25 cellular contexts compared by ENCODE assay signal in genomic region chrY:7263773-7264172, GRCh38.
"Had no signal": no experiment of that assay in that cellular context is flagged by ENCODE, and none has a peak within 500 bp of the region (broad histone marks: within the 10 kb centered on the region; RNA-seq: fewer than 3 reads in every experiment).

No MANE protein-coding gene starts in this region.

- DNase-seq: activated CD4-positive, alpha-beta T cell treated with anti-CD3 and anti-CD28 coated beads, Interleukin-2, amount 50 U/mL, for 1 hour; activated CD4-positive, CD25-positive, alpha-beta regulatory T cell treated with anti-CD3 and anti-CD28 coated beads, Interleukin-2, amount 50 U/mL, for 72 hours; activated CD8-positive, alpha-beta T cell treated with anti-CD3 and anti-CD28 coated beads for 36 hours; activated effector memory CD4-positive, alpha-beta T cell treated with anti-CD3 and anti-CD28 coated beads, Interleukin-2, amount 50 U/mL, for 16 hours; activated naive CD4-positive, alpha-beta T cell treated with anti-CD3 and anti-CD28 coated beads for 36 hours; activated T-cell treated with anti-CD3 and anti-CD28 coated beads for 4 hours; amniotic stem cell; brain microvascular endothelial cell; foreskin keratinocyte; heart left ventricle; hypothalamus; kidney glomerular epithelial cell; left ventricle myocardium inferior; mucosa of descending colon; nephron progenitor cell; ovary; right lobe of liver; stimulated activated CD4-positive, alpha-beta T cell treated with anti-CD3 and anti-CD28 coated beads, Interleukin-12 subunit alpha, Interleukin-12 subunit beta, amount 100 ng/mL, for 4 hours; stimulated activated CD4-positive, alpha-beta T cell treated with anti-CD3 and anti-CD28 coated beads, Interleukin-4, amount 100 ng/mL, for 24 hours; transverse colon had no signal

- H3K4me1 Mint-ChIP-seq: nephron progenitor cell had no signal

- H3K27me3 Mint-ChIP-seq: activated CD8-positive, alpha-beta T cell treated with anti-CD3 and anti-CD28 coated beads for 36 hours; progenitor cell of endocrine pancreas had no signal

- H3K4me3 Mint-ChIP-seq: activated CD8-positive, alpha-beta T cell treated with anti-CD3 and anti-CD28 coated beads for 36 hours; activated naive CD4-positive, alpha-beta T cell treated with anti-CD3 and anti-CD28 coated beads for 36 hours; nephron progenitor cell; stimulated activated effector memory CD8-positive, alpha-beta T cell treated with anti-CD3 and anti-CD28 coated beads, Interleukin-12 subunit alpha, Interleukin-12 subunit beta, amount 100 ng/mL, for 72 hours had no signal

- ATAC-seq: activated CD8-positive, alpha-beta T cell treated with anti-CD3 and anti-CD28 coated beads for 36 hours; esophagus mucosa; foreskin keratinocyte; heart left ventricle; mucosa of descending colon; right lobe of liver; SK-N-SH treated with all-trans-retinoic acid at 6 μM for 48 hours; stimulated activated effector memory CD8-positive, alpha-beta T cell treated with anti-CD3 and anti-CD28 coated beads, Interleukin-12 subunit alpha, Interleukin-12 subunit beta, amount 100 ng/mL, for 72 hours had no signal

- H3K9me3 ChIP-seq: heart left ventricle, left ventricle myocardium inferior, mucosa of descending colon, neutrophil, ovary, right lobe of liver, transverse colon had no signal

- H3K27ac Mint-ChIP-seq: activated CD8-positive, alpha-beta T cell treated with anti-CD3 and anti-CD28 coated beads for 36 hours; activated naive CD4-positive, alpha-beta T cell treated with anti-CD3 and anti-CD28 coated beads for 36 hours; nephron progenitor cell; progenitor cell of endocrine pancreas; stimulated activated effector memory CD8-positive, alpha-beta T cell treated with anti-CD3 and anti-CD28 coated beads, Interleukin-12 subunit alpha, Interleukin-12 subunit beta, amount 100 ng/mL, for 72 hours had no signal

- H3K36me3 Mint-ChIP-seq: stimulated activated effector memory CD8-positive, alpha-beta T cell treated with anti-CD3 and anti-CD28 coated beads, Interleukin-12 subunit alpha, Interleukin-12 subunit beta, amount 100 ng/mL, for 72 hours had no signal

- H3K9me3 Mint-ChIP-seq: activated CD8-positive, alpha-beta T cell treated with anti-CD3 and anti-CD28 coated beads for 36 hours; activated naive CD4-positive, alpha-beta T cell treated with anti-CD3 and anti-CD28 coated beads for 36 hours; nephron progenitor cell; stimulated activated effector memory CD8-positive, alpha-beta T cell treated with anti-CD3 and anti-CD28 coated beads, Interleukin-12 subunit alpha, Interleukin-12 subunit beta, amount 100 ng/mL, for 72 hours had no signal
